ENCODE assay signal across 8 cellular contexts in the genomic region with DNA sequence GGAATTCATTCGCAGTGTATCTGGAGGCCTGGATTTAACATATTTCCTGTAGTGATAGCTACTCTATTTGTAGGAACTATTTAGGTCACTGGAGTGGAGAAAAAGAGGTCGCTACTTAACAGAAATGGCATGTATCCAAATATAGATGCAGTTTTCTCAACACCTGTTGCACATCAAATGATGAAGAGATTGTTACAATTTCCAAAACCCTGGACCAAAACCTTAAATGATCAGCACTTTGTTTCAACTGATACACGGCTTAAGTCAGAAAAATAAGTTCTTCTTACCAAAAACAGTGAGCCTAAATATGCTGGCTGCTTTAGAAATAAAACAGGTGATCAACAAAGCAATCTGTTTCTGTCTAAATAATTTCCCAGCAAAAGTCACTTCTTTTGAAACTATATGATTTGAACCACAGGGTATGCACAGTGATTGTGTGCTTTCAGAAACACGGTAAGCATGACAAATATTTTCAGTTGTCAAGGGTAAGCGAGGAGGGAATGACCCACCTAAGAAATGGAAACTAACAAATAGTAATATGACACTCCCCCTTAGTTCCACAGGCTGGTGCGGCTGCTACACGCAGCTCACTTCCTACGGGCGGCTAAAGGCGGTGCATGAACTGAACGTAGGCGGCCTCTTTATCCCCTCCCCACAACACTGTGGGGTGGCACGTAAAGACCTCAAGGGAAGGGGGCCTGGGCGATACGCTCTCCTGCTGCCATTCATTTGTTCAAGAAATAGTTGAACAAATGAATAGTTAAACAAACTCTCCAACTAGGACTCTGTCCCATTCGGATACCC. TPM values are rescaled to one million over a fixed set of nuclear protein-coding genes. Genes with fewer than 3 reads are reported as not detected.
DNase-seq lines count a peak whose midpoint lies in the region; ATAC-seq and TF ChIP-seq lines count a peak whose summit lies in the region.

No MANE protein-coding gene starts in this region.

- no peaks in the 10 kb centered on the region for H3K9me3 Mint-ChIP-seq in activated naive CD4-positive, alpha-beta T cell treated with anti-CD3 and anti-CD28 coated beads for 36 hours

- 5 to 8% (median 8%) methylated on average over 16 of the region's 16 CpGs for WGBS in psoas muscle, 3 donors

- peak overlapping the region; percentile 93 for H3K27ac Mint-ChIP-seq in activated naive CD4-positive, alpha-beta T cell treated with anti-CD3 and anti-CD28 coated beads for 36 hours

- CTCF ChIA-PET in activated naive CD4-positive, alpha-beta T cell treated with anti-CD3 and anti-CD28 coated beads for 36 hours (lab: Charles Lee): interaction anchor here (0.5 to 2.7 kb wide), 4 partner anchors 33 to 197 kb away, joined by 3 to 24 read pairs (median 4); partner anchors contain the start of gene MAPKBP1

- ATAC-seq in GM19468 (IDR thresholded peaks at IDR 0.05; ENCODE audit: extremely low read depth, unreplicated experiment): peak; percentile 23
- peak; percentile 51 to 65 (median 59) for ATAC-seq in psoas muscle

- TF ChIP-seq POLR2A in uterus (IDR thresholded peaks at IDR 0.05): peak; percentile 15 to 28

- H3K36me3 Mint-ChIP-seq in activated naive CD4-positive, alpha-beta T cell treated with anti-CD3 and anti-CD28 coated beads for 36 hours (ENCODE audit: low read depth): peaks cover 13% of the 10 kb centered on the region

- H3K27me3 ChIP-seq in cardiac muscle cell (no peaks in the 10 kb centered on the region), psoas muscle (ENCODE audit: insufficient read depth in 3 of 3, low read length in 2 of 3) (no peaks in the 10 kb centered on the region), uterus (no peaks in the 10 kb centered on the region)

- intact Hi-C loops in activated naive CD4-positive, alpha-beta T cell treated with anti-CD3 and anti-CD28 coated beads for 36 hours (cut with micrococcal nuclease): loop anchor here (1.0 to 5.0 kb wide), 13 partner anchors 31 to 1019 kb away; partner anchors contain the start of genes CHAC1, JMJD7, MAPKBP1 and RPAP1
- intact Hi-C loops in psoas muscle (cut with DNase I) (loop anchor here in 1 of 2 donors (5.0 kb wide), 1 partner anchor 44 kb away; no protein-coding TSS in a partner anchor), uterus (cut with DNase I; ENCODE audit: low total_unique reads) (no loop called here)

- H3K27ac ChIP-seq in cardiac muscle cell (peak overlapping the region; percentile 90), psoas muscle (peak overlapping the region; percentile 78), uterus (peak overlapping the region; percentile 66 to 82)

- H3K36me3 ChIP-seq in cardiac muscle cell (no peaks in the 10 kb centered on the region), psoas muscle (ENCODE audit: insufficient read depth in 1 of 2, low read depth in 1 of 2) (no peaks in the 10 kb centered on the region), uterus (no peaks in the 10 kb centered on the region)

- peaks cover 49% of the 10 kb centered on the region for H3K4me1 Mint-ChIP-seq in activated naive CD4-positive, alpha-beta T cell treated with anti-CD3 and anti-CD28 coated beads for 36 hours (ENCODE audit: low read depth)

- TF ChIP-seq CTCF in cardiac muscle cell (IDR thresholded peaks at IDR 0.05; ENCODE audit: low read depth, low read length) (no peak), psoas muscle (IDR thresholded peaks at IDR 0.05) (no peak), uterus (IDR thresholded peaks at IDR 0.05) (peak in 1 of 4 experiments; percentile 15)

- no peaks in the 10 kb centered on the region for H3K9me3 ChIP-seq in cardiac muscle cell (ENCODE audit: low read depth)
- H3K9me3 ChIP-seq in psoas muscle: no peaks in the 10 kb centered on the region
- no peaks in the 10 kb centered on the region for H3K9me3 ChIP-seq in uterus

- H3K4me1 ChIP-seq in cardiac muscle cell (ENCODE audit: low read depth): peaks cover 28% of the 10 kb centered on the region
- peaks cover 15% of the 10 kb centered on the region for H3K4me1 ChIP-seq in psoas muscle
- no peaks in the 10 kb centered on the region for H3K4me1 ChIP-seq in uterus

- H3K4me3 ChIP-seq in cardiac muscle cell (peak overlapping the region; percentile 74), psoas muscle (peak overlapping the region; percentile 87), uterus (peak overlapping the region; percentile 40 to 93)

- DNase-seq in D341Med (ENCODE audit: low spot score): peak; percentile 38
- peak; percentile 60 for DNase-seq in HPDE6-E6E7 (ENCODE audit: extremely low spot score)
- peak; percentile 18 to 51 for DNase-seq in SHP77 (lab: John Stamatoyannopoulos, UW)
- DNase-seq in activated naive CD4-positive, alpha-beta T cell treated with anti-CD3 and anti-CD28 coated beads for 36 hours: peak; percentile 91
- DNase-seq in cardiac muscle cell (ENCODE audit: low read depth in 1 of 2, low spot score in 1 of 2): peak; percentile 61 to 89
- DNase-seq in psoas muscle: peak; percentile 42 to 71
- DNase-seq in uterus: peak; percentile 30 to 47

- peaks cover 7% of the 10 kb centered on the region for H3K27me3 Mint-ChIP-seq in activated naive CD4-positive, alpha-beta T cell treated with anti-CD3 and anti-CD28 coated beads for 36 hours (ENCODE audit: low read depth)

- peak overlapping the region; percentile 88 for H3K4me3 Mint-ChIP-seq in activated naive CD4-positive, alpha-beta T cell treated with anti-CD3 and anti-CD28 coated beads for 36 hours

RNA-seq across cellular contexts. Expression of gene EHD4, which starts 1.1 kb away (rescaled TPM):
- total RNA-seq in activated naive CD4-positive, alpha-beta T cell treated with anti-CD3 and anti-CD28 coated beads for 36 hours: 10 to 100 TPM; 30.1 to 31.8 TPM
- total RNA-seq in cardiac muscle cell (42.8 and 56.4 TPM in 2 replicates), psoas muscle (1 to 10 TPM; 5.3 to 9.6 (median 6.3) TPM), uterus (10 to 100 TPM; 12.8 to 45.2 (median 26.1) TPM)
- polyA plus RNA-seq in cardiac muscle cell (47.4 and 70.5 TPM in 2 replicates), psoas muscle (1 to 10 TPM; 1.7 to 4.8 (median 2.2) TPM)

RNA-seq across cellular contexts. Expression of gene PLA2G4E, which starts 49.6 kb away (rescaled TPM):
- total RNA-seq in activated naive CD4-positive, alpha-beta T cell treated with anti-CD3 and anti-CD28 coated beads for 36 hours: not detected
- total RNA-seq in cardiac muscle cell (0.06 TPM in 1 of 2 replicates, not detected in the other), psoas muscle (under 1 TPM in 3 of 4 donors, not detected in 1; 0.08 to 0.34 (median 0.24) TPM), uterus (not detected)
- polyA plus RNA-seq in cardiac muscle cell (not detected in 2 replicates), psoas muscle (under 1 TPM in 2 of 3 donors, not detected in 1; 0.01 to 0.07 TPM)

Comparison
In these comparisons a context has a peak if more than half of its experiments do, and no peak if none do; other contexts are left out.
1. Peak in every context shown above with its lines: DNase-seq, ATAC-seq, H3K4me3 ChIP-seq and H3K27ac ChIP-seq.
2. DNase-seq: peak in every context shown above with its lines; median percentile 91 in activated naive CD4-positive, alpha-beta T cell treated with anti-CD3 and anti-CD28 coated beads for 36 hours; 75 in cardiac muscle cell; 60 in HPDE6-E6E7; 56 in psoas muscle; 38 in uterus; 38 in D341Med; 34 in SHP77.